In the genomic region with DNA sequence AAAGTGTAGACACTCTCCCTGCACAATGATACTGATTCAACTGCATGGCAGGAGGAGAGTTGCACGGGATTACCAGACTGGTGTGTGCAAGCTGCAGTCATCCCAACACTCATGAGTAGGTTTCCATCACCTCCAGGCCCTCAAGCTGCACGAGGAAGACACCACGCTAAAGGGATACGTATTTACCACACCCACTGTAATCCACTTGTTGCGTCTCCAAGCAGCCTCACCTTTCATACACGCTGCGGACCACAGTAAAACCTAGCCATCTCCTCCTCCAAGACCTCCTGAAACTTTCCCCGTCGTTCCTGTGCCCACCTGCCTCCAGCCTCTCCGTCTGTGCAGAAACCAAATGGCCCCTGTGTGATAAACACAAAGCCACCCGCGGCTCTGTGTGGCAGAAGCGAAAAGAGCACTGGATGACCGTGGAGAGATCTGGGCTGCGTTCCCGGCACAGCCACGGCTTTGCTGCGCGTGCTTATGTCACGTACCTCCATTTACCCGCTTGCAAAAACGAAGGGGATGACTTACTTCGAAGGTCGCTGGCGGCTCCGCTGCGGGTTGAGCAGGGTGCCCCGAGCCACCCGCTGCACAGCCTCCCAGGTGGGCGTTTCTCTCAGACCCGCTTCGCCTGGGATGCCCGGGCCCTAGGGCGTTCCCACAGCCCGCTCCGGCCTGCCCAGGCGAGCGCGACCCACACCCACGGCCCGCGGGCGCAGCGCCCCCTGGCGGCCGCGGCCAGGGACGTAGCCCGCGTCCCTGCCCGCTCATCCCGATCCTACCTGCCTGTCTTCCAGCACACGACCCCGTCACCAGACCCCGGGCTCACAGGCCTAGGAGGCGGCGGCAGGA, we compare ENCODE assay signal across 8 cellular contexts. TPM values are rescaled to one million over a fixed set of nuclear protein-coding genes. Genes with fewer than 3 reads are reported as not detected.
DNase-seq lines count a peak whose midpoint lies in the region; ATAC-seq, FAIRE-seq and TF ChIP-seq lines count a peak whose summit lies in the region.

No MANE protein-coding gene starts in this region.

- POLR2A ChIA-PET in AG04450 (lab: Yijun Ruan, JAX) = interaction anchor here (0.6 to 1.3 kb wide), 4 partner anchors 9 to 133 kb away, joined by 3 to 4 read pairs (median 3); no protein-coding TSS in a partner anchor

- TF ChIP-seq CTCF in AG04450 (IDR thresholded peaks at IDR 0.05; ENCODE audit: low read depth, low read length) = peak; percentile 60
- peak; percentile 96 for TF ChIP-seq CTCF in lower lobe of right lung (IDR thresholded peaks at IDR 0.05)

- CTCF ChIA-PET in AG04450 (lab: Charles Lee) = interaction anchor here (0.6 to 5.0 kb wide), 15 partner anchors 10 to 272 kb away, joined by 3 to 48 read pairs (median 5); no protein-coding TSS in a partner anchor

- H3K9me3 ChIP-seq in AG04450 (ENCODE audit: control insufficient read depth, insufficient read depth, low read length) (peaks cover 3% of the 10 kb centered on the region; the same call in 1 of the 2 replicates), lower lobe of right lung (no peaks in the 10 kb centered on the region)

- peaks cover 18% of the 10 kb centered on the region for H3K36me3 ChIP-seq in lower lobe of right lung

- H3K4me1 ChIP-seq in lower lobe of right lung = peaks cover 11% of the 10 kb centered on the region

- peak overlapping the region; percentile 100 for H3K4me3 ChIP-seq in AG04450 (ENCODE audit: low read depth, low read length)
- peak overlapping the region; percentile 100 for H3K4me3 ChIP-seq in lower lobe of right lung

- FAIRE-seq in GM18507 (lab: Jason Lieb, UNC) = no peak

- H3K27me3 ChIP-seq in AG04450 (ENCODE audit: control insufficient read depth, insufficient read depth, low read length) (peaks cover 3% of the 10 kb centered on the region), lower lobe of right lung (ENCODE audit: low read depth) (no peaks in the 10 kb centered on the region)

- no peak for DNase-seq in AG04450 (ENCODE audit: low read depth, low spot score)
- DNase-seq in GM18507 (ENCODE audit: extremely low spot score, insufficient read length, low read depth) = peak; percentile 67
- DNase-seq in NCI-H2107 treated with DMSO at 0.1 percent for 48 hours (lab: John Stamatoyannopoulos, UW; ENCODE audit: unreplicated experiment) = peak; percentile 59
- peak; percentile 27 to 34 for DNase-seq in activated CD4-positive, alpha-beta T cell treated with anti-CD3 and anti-CD28 coated beads for 24 hours (ENCODE audit: low read depth in 2 of 2)
- DNase-seq in ecto neural progenitor cell (ENCODE audit: low spot score) = peak; percentile 82
- peak; percentile 78 for DNase-seq in lower lobe of right lung
- DNase-seq in stimulated activated CD4-positive, alpha-beta T cell treated with anti-CD3 and anti-CD28 coated beads, TNF-alpha, amount 100 ng/mL, for 48 hours (ENCODE audit: low read depth in 3 of 3) = peak; percentile 2 to 42 (median 10)

- ATAC-seq in HG02970 (IDR thresholded peaks at IDR 0.05; ENCODE audit: low FRiP score, unreplicated experiment) (peak; percentile 72), lower lobe of right lung (peak; percentile 97)

- intact Hi-C loops in lower lobe of right lung (cut with DNase I) = loop anchor here (10.0 kb wide), 1 partner anchor 122 kb away; no protein-coding TSS in a partner anchor

- no peak overlapping the region for H3K27ac ChIP-seq in AG04450 (ENCODE audit: low read depth, low read length)
- H3K27ac ChIP-seq in lower lobe of right lung = peak overlapping the region; percentile 78

RNA-seq across cellular contexts. Expression of a gene that starts 0.6 kb away (rescaled TPM):
- polyA plus RNA-seq in AG04450 (2011; rRNA removed) = 27.4 and 30.6 TPM in 2 replicates
- polyA minus RNA-seq in AG04450 (2011; rRNA and poly(A)+ RNA removed) = 19.5 and 20.5 TPM in 2 replicates
- total RNA-seq in lower lobe of right lung = 38.0 TPM

RNA-seq across cellular contexts. Expression of a gene that starts 14.5 kb away (rescaled TPM):
- polyA plus RNA-seq in AG04450 (2011; rRNA removed) = not detected in 2 replicates
- polyA minus RNA-seq in AG04450 (2011; rRNA and poly(A)+ RNA removed) = not detected in 2 replicates
- not detected for total RNA-seq in lower lobe of right lung

RNA-seq across cellular contexts. Expression of a gene that starts 35.8 kb away (rescaled TPM):
- polyA plus RNA-seq in AG04450 (2011; rRNA removed) = not detected in 2 replicates
- not detected in 2 replicates for polyA minus RNA-seq in AG04450 (2011; rRNA and poly(A)+ RNA removed)
- total RNA-seq in lower lobe of right lung = 0.44 TPM
